Comparison of ENCODE assay signal across 11 cellular contexts in genomic region chr5:107285772-107286171, GRCh38.
DNase-seq lines count a peak whose midpoint lies in the region; ATAC-seq and TF ChIP-seq lines count a peak whose summit lies in the region.
"Had no signal": no experiment of that assay in that cellular context is flagged by ENCODE, and none has a peak within 500 bp of the region (broad histone marks: within the 10 kb centered on the region; RNA-seq: fewer than 3 reads in every experiment).

No MANE protein-coding gene starts in this region.

- no peaks in the 10 kb centered on the region for H3K4me1 ChIP-seq in right atrium auricular region

- H3K27ac ChIP-seq in epithelial cell of prostate (no peak overlapping the region), right atrium auricular region (no peak overlapping the region)

- H3K9me3 ChIP-seq in right atrium auricular region = no peaks in the 10 kb centered on the region

- H3K4me3 ChIP-seq in right atrium auricular region = no peak overlapping the region

- DNase-seq in epithelial cell of prostate (ENCODE audit: low read depth, low spot score) = peak; percentile 41
- DNase-seq in NCI-H1048 (lab: John Stamatoyannopoulos, UW) = no peak
- DNase-seq in right atrium auricular region (ENCODE audit: low spot score) = no peak
- DNase-seq in DMS 273 treated with DMSO at 0.1 percent for 48 hours (lab: John Stamatoyannopoulos, UW) = no peak
- DNase-seq: activated naive CD4-positive, alpha-beta T cell treated with anti-CD3 and anti-CD28 coated beads for 36 hours; CD8-positive, alpha-beta memory T cell; NCI-H1930 had no signal

- H3K36me3 ChIP-seq in right atrium auricular region = no peaks in the 10 kb centered on the region

- no peak for TF ChIP-seq CTCF in right atrium auricular region (IDR thresholded peaks at IDR 0.05)

- ATAC-seq in GM18502 (IDR thresholded peaks at IDR 0.05; ENCODE audit: poor library complexity, unreplicated experiment) (peak; percentile 35), GM18909 (IDR thresholded peaks at IDR 0.05; ENCODE audit: poor library complexity, unreplicated experiment) (peak; percentile 28), HG03060 (IDR thresholded peaks at IDR 0.05; ENCODE audit: low read depth, unreplicated experiment) (peak; percentile 32)
- ATAC-seq: WTC11 had no signal

- H3K27me3 ChIP-seq in right atrium auricular region = no peaks in the 10 kb centered on the region
